Comparison of ENCODE assay signal across 1 cellular context in the genomic region with DNA sequence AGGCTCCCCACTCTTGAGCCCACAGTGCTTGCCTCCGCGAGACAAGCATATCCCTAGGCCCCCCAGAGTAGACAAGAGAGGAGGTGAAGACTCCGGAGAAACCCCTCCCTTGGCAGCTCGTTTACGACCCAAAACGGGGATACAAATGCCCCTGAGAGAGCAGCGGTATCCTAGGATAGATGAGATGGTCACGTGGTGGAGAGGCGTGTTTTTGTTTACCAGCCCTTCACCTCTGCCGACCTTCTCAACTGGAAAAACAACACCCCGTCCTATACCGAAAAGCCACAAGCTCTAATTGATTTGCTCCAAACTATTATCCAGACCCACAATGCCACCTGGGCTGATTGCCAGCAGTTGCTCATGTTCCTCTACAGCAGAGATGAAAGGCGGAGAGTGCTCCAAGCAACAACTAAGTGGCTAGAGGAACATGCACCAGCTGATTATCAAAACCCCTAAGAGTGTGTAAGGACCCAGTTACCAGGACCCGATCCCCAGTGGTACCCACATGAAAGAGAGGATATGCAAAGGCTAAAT.
A peak's percentile ranks its signal among the peaks of the same experiment; 100 is the strongest.
TF ChIP-seq lines count a peak whose summit lies in the region.

No MANE protein-coding gene starts in this region.

TF ChIP-seq in HepG2, 621 proteins besides CTCF, POLR2A, EP300 and RAD21 (continued from another document):
- TF ChIP-seq, protein P1, sequence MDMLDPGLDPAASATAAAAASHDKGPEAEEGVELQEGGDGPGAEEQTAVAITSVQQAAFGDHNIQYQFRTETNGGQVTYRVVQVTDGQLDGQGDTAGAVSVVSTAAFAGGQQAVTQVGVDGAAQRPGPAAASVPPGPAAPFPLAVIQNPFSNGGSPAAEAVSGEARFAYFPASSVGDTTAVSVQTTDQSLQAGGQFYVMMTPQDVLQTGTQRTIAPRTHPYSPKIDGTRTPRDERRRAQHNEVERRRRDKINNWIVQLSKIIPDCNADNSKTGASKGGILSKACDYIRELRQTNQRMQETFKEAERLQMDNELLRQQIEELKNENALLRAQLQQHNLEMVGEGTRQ (IDR thresholded peaks at IDR 0.05; ENCODE audit: low read depth, low read length) = peak; percentile 59
- TF ChIP-seq, protein P1 (CRISPR knock-in tag; IDR thresholded peaks at IDR 0.05; ENCODE audit: borderline replicate concordance) = peak; percentile 69; the same call in 1 of the 2 replicates
- TF ChIP-seq ZNF781 (CRISPR knock-in tag; IDR thresholded peaks at IDR 0.05; ENCODE audit: borderline replicate concordance, not compliant biosample characterization) = no peak
- TF ChIP-seq, protein P2, sequence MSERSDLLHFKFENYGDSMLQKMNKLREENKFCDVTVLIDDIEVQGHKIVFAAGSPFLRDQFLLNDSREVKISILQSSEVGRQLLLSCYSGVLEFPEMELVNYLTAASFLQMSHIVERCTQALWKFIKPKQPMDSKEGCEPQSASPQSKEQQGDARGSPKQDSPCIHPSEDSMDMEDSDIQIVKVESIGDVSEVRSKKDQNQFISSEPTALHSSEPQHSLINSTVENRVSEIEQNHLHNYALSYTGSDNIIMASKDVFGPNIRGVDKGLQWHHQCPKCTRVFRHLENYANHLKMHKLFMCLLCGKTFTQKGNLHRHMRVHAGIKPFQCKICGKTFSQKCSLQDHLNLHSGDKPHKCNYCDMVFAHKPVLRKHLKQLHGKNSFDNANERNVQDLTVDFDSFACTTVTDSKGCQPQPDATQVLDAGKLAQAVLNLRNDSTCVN (CRISPR knock-in tag; IDR thresholded peaks at IDR 0.05; ENCODE audit: borderline replicate concordance) = 0 out of 2 replicates have a peak, but pooled peaks have one; percentile 49
- TF ChIP-seq, protein P3, sequence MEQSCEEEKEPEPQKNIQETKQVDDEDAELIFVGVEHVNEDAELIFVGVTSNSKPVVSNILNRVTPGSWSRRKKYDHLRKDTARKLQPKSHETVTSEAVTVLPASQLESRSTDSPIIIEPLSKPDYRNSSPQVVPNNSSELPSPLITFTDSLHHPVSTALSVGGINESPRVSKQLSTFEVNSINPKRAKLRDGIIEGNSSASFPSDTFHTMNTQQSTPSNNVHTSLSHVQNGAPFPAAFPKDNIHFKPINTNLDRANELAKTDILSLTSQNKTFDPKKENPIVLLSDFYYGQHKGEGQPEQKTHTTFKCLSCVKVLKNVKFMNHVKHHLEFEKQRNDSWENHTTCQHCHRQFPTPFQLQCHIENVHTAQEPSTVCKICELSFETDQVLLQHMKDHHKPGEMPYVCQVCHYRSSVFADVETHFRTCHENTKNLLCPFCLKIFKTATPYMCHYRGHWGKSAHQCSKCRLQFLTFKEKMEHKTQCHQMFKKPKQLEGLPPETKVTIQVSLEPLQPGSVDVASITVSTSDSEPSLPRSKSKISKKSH (CRISPR knock-in tag; IDR thresholded peaks at IDR 0.05; ENCODE audit: borderline replicate concordance) = no peak
- TF ChIP-seq SOX13 (IDR thresholded peaks at IDR 0.05) = no peak
- peak in 1 of 2 experiments; percentile 11; a peak in 1 of 4 replicates for TF ChIP-seq SOX13 (CRISPR knock-in tag; conservative IDR thresholded peaks at IDR 0.05 in 1 of 2, IDR thresholded peaks at IDR 0.05 in 1 of 2)
